Comparison of ENCODE assay signal across 20 cellular contexts in the genomic region with DNA sequence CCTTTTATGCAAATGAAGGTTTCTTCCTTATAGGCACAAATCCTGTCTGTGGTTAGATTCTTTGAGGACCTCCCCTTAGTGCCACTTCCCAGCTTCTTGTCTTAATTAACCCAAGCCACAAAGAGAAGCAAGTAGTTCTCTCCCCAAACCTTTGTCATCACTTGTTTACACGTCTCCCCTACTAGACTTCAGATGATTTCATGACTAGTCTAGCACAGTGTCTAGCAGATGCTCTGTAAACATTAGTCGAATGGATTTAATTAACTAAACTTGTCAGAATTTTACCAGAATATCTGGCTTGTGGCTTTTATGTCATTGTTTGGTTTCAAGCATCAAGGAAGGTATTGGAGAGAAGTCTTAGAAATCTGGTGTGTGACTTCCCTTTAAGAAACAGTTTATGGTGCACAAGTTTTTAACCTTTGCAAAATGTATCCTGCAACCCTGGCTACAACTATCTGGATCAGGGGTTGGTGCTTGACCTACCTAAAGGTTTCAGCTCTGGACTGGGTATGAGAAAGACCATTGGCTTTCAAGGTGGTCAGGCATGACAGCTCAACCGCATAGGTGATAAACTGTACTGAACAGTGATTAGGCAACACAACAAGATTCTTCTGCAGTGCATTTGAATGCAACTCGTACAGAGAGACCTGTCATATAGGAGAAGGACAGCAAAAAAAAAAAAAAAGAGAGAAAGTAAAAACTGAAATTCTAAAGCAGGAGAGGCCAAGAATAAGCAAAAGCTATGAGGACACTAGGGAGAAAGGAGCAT.
"Had no signal": no experiment of that assay in that cellular context is flagged by ENCODE, and none has a peak within 500 bp of the region (broad histone marks: within the 10 kb centered on the region; RNA-seq: fewer than 3 reads in every experiment).

No MANE protein-coding gene starts in this region.

- H3K4me1 ChIP-seq: pancreas, sigmoid colon, upper lobe of right lung had no signal

- DNase-seq: activated CD4-positive, alpha-beta memory T cell treated with anti-CD3 and anti-CD28 coated beads for 36 hours; activated CD4-positive, alpha-beta T cell treated with anti-CD3 and anti-CD28 coated beads for 36 hours; activated naive CD8-positive, alpha-beta T cell treated with anti-CD3 and anti-CD28 coated beads for 36 hours; activated T-cell treated with anti-CD3 and anti-CD28 coated beads for 4 hours; amniotic stem cell; dermis blood vessel endothelial cell; effector memory CD4-positive, alpha-beta T cell; esophagus squamous epithelium; hypothalamus; islet precursor cell; natural killer cell; pancreas; sigmoid colon; stimulated activated CD4-positive, alpha-beta T cell treated with anti-CD3 and anti-CD28 coated beads, Interleukin-4, amount 100 ng/mL, for 4 hours; upper lobe of right lung had no signal

- H3K4me3 ChIP-seq: esophagus squamous epithelium, lung, pancreas, sigmoid colon, thoracic aorta, upper lobe of right lung had no signal

- H3K9me3 ChIP-seq: esophagus squamous epithelium, pancreas, sigmoid colon, thoracic aorta, upper lobe of right lung had no signal

- H3K36me3 ChIP-seq: esophagus squamous epithelium, pancreas, sigmoid colon, thoracic aorta, upper lobe of right lung had no signal

- H3K27ac ChIP-seq: esophagus squamous epithelium, pancreas, sigmoid colon, thoracic aorta, upper lobe of right lung had no signal

- ATAC-seq: activated CD4-positive, alpha-beta T cell treated with anti-CD3 and anti-CD28 coated beads for 36 hours; left lobe of liver; natural killer cell; pancreas; stimulated activated memory B cell treated with anti-CD40 and anti-IgM and Interleukin-4, amounts not matched to agents 10 μg/mL and 1 μg/mL and 100 μg/mL, for 72 hours; upper lobe of right lung; WTC11 had no signal
